ENCODE assay signal across 11 cellular contexts in the genomic region with DNA sequence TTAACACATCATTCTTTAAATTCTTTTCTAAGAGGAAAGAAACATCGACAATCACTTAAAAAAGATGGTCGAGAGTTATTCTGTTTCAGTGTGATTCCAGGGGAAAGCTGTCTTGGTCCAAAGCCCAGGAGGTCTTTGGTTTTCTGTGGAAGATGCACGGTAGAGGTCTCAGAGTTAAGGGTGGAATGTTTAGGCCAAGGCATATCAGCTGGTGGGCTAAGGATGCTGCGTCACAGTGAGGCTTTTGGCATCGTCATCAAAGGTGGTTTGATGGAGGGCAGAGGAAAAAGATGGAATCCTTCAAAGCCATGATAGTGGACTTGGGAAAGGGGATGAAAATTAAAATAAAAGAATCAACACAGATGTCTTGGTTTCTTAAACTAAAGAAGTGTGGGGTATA.
A peak's percentile ranks its signal among the peaks of the same experiment; 100 is the strongest.
DNase-seq lines count a peak whose midpoint lies in the region; ATAC-seq and TF ChIP-seq lines count a peak whose summit lies in the region.
"Had no signal": no experiment of that assay in that cellular context is flagged by ENCODE, and none has a peak within 500 bp of the region (broad histone marks: within the 10 kb centered on the region; RNA-seq: fewer than 3 reads in every experiment).

No MANE protein-coding gene starts in this region.

- H3K36me3 ChIP-seq in SJCRH30 (no peaks in the 10 kb centered on the region), esophagus muscularis mucosa (no peaks in the 10 kb centered on the region), prostate gland (no peaks in the 10 kb centered on the region)
- H3K36me3 ChIP-seq: left lung had no signal

- no peak for TF ChIP-seq EP300 in esophagus muscularis mucosa (IDR thresholded peaks at IDR 0.05)

- H3K9me3 ChIP-seq in SJCRH30 (replicated peaks): no peaks in the 10 kb centered on the region
- no peaks in the 10 kb centered on the region for H3K9me3 ChIP-seq in esophagus muscularis mucosa
- no peaks in the 10 kb centered on the region for H3K9me3 ChIP-seq in prostate gland
- H3K9me3 ChIP-seq: left lung had no signal

- H3K4me1 ChIP-seq in SJCRH30 (peaks cover 13% of the 10 kb centered on the region), esophagus muscularis mucosa (peaks cover 25 to 30% (median 27%) of the 10 kb centered on the region in 4 donors), prostate gland (replicated peaks) (peaks cover 7% of the 10 kb centered on the region)

- 65% methylated on average over 5 of the region's 5 CpGs for WGBS in esophagus muscularis mucosa
- 42% methylated on average over 5 of the region's 5 CpGs for WGBS in prostate gland

- H3K27me3 ChIP-seq in SJCRH30: no peaks in the 10 kb centered on the region
- H3K27me3 ChIP-seq in esophagus muscularis mucosa: no peaks in the 10 kb centered on the region
- H3K27me3 ChIP-seq in prostate gland (replicated peaks; ENCODE audit: insufficient read depth): no peaks in the 10 kb centered on the region
- H3K27me3 ChIP-seq: left lung had no signal

- TF ChIP-seq POLR2A in esophagus muscularis mucosa (IDR thresholded peaks at IDR 0.05; ENCODE audit: low read depth) (no peak), prostate gland (IDR thresholded peaks at IDR 0.05) (no peak)

- H3K4me3 ChIP-seq in SJCRH30 (no peak overlapping the region), esophagus muscularis mucosa (no peak overlapping the region), prostate gland (no peak overlapping the region)
- H3K4me3 ChIP-seq: left lung had no signal

- no peak for DNase-seq in SJCRH30
- DNase-seq in esophagus muscularis mucosa (ENCODE audit: extremely low spot score): no peak
- no peak for DNase-seq in prostate gland (ENCODE audit: low spot score)
- DNase-seq in activated effector memory CD4-positive, alpha-beta T cell treated with anti-CD3 and anti-CD28 coated beads, Interleukin-2, amount 50 U/mL, for 16 hours: no peak
- no peak for DNase-seq in SW 1271 (lab: John Stamatoyannopoulos, UW)
- DNase-seq: activated CD4-positive, CD25-positive, alpha-beta regulatory T cell treated with anti-CD3 and anti-CD28 coated beads, Interleukin-2, amount 50 U/mL, for 72 hours; activated T-cell treated with anti-CD3 and anti-CD28 coated beads, Interleukin-2, amount 50 U/mL, for 48 hours had no signal

- TF ChIP-seq CTCF in C4-2B (conservative IDR thresholded peaks at IDR 0.05): no peak
- no peak for TF ChIP-seq CTCF in esophagus muscularis mucosa (IDR thresholded peaks at IDR 0.05)
- TF ChIP-seq CTCF in prostate gland (IDR thresholded peaks at IDR 0.05): no peak

- no peak for ATAC-seq in HG03159 (IDR thresholded peaks at IDR 0.05; ENCODE audit: unreplicated experiment)
- no peak for ATAC-seq in HG03460 (IDR thresholded peaks at IDR 0.05; ENCODE audit: unreplicated experiment)

- H3K27ac ChIP-seq in C4-2B: peak overlapping the region; percentile 50
- H3K27ac ChIP-seq in SJCRH30: peak overlapping the region; percentile 11; the same call in 1 of the 2 replicates
- H3K27ac ChIP-seq in esophagus muscularis mucosa (replicated peaks in 1 of 4): peak overlapping the region; percentile 52 to 76 (median 68)
- H3K27ac ChIP-seq in prostate gland: peak overlapping the region; percentile 36 to 73

- intact Hi-C loops in esophagus muscularis mucosa (cut with DNase I) (no loop called here), prostate gland (cut with DNase I) (no loop called here)

Comparison
In these comparisons a context has a peak if more than half of its experiments do, and no peak if none do; other contexts are left out.
1. H3K27ac ChIP-seq: peak in every context shown above with its lines; median percentile 68 in esophagus muscularis mucosa; 54 in prostate gland; 50 in C4-2B; 11 in SJCRH30.